16 cellular contexts compared by ENCODE assay signal in genomic region chr12:103944964-103945363, GRCh38. TPM values are rescaled to one million over a fixed set of nuclear protein-coding genes. Genes with fewer than 3 reads are reported as not detected.
DNase-seq lines count a peak whose midpoint lies in the region; ATAC-seq and TF ChIP-seq lines count a peak whose summit lies in the region.
"Had no signal": no experiment of that assay in that cellular context is flagged by ENCODE, and none has a peak within 500 bp of the region (broad histone marks: within the 10 kb centered on the region; RNA-seq: fewer than 3 reads in every experiment).

No MANE protein-coding gene starts in this region.

- no peak overlapping the region for H3K4me3 Mint-ChIP-seq in activated naive CD8-positive, alpha-beta T cell
- H3K4me3 Mint-ChIP-seq in activated T-helper 2 cell treated with anti-CD3 and anti-CD28 coated beads, Interferon-gamma antibody, Interleukin-2, Interleukin-4, amounts not matched to agents 10 μg/mL and 5 μg/mL and 100 μg/mL, durations not matched to agents 14 hours and 24 hours and 36 hours (ENCODE audit: low read depth) = no peak overlapping the region
- H3K4me3 Mint-ChIP-seq: H9 had no signal

- CTCF ChIA-PET in HEK293T (lab: Yijun Ruan, JAX) = interaction anchor here (0.6 kb wide), 1 partner anchor 74 kb away, joined by 8 read pairs; no protein-coding TSS in a partner anchor

- intact Hi-C loops in activated T-helper 2 cell treated with anti-CD3 and anti-CD28 coated beads, Interferon-gamma antibody, Interleukin-2, Interleukin-4, amounts not matched to agents 10 μg/mL and 5 μg/mL and 100 μg/mL, durations not matched to agents 14 hours and 24 hours and 36 hours (cut with micrococcal nuclease) = no loop called here

- H3K27ac Mint-ChIP-seq in activated naive CD4-positive, alpha-beta T cell treated with anti-CD3 and anti-CD28 coated beads, Interleukin-2, amount 50 U/mL, for 72 hours = peak overlapping the region; percentile 9 to 40
- peak overlapping the region; percentile 10 for H3K27ac Mint-ChIP-seq in activated naive CD8-positive, alpha-beta T cell
- no peak overlapping the region for H3K27ac Mint-ChIP-seq in activated T-helper 2 cell treated with anti-CD3 and anti-CD28 coated beads, Interferon-gamma antibody, Interleukin-2, Interleukin-4, amounts not matched to agents 10 μg/mL and 5 μg/mL and 100 μg/mL, durations not matched to agents 14 hours and 24 hours and 36 hours
- H3K27ac Mint-ChIP-seq: H9 had no signal

- peaks cover 35 to 66% of the 10 kb centered on the region in 2 donors for H3K36me3 Mint-ChIP-seq in activated naive CD4-positive, alpha-beta T cell treated with anti-CD3 and anti-CD28 coated beads, Interleukin-2, amount 50 U/mL, for 72 hours
- H3K36me3 Mint-ChIP-seq in activated naive CD8-positive, alpha-beta T cell = peaks cover 15% of the 10 kb centered on the region
- H3K36me3 Mint-ChIP-seq in activated T-helper 2 cell treated with anti-CD3 and anti-CD28 coated beads, Interferon-gamma antibody, Interleukin-2, Interleukin-4, amounts not matched to agents 10 μg/mL and 5 μg/mL and 100 μg/mL, durations not matched to agents 14 hours and 24 hours and 36 hours (ENCODE audit: low read depth) = peaks cover 99% of the 10 kb centered on the region

- peaks cover 40% of the 10 kb centered on the region for H3K4me1 Mint-ChIP-seq in activated naive CD8-positive, alpha-beta T cell (ENCODE audit: low read depth)
- H3K4me1 Mint-ChIP-seq in activated T-helper 2 cell treated with anti-CD3 and anti-CD28 coated beads, Interferon-gamma antibody, Interleukin-2, Interleukin-4, amounts not matched to agents 10 μg/mL and 5 μg/mL and 100 μg/mL, durations not matched to agents 14 hours and 24 hours and 36 hours (ENCODE audit: low read depth) = peaks cover 52% of the 10 kb centered on the region
- H3K4me1 Mint-ChIP-seq: H9 had no signal

- ATAC-seq in activated naive CD4-positive, alpha-beta T cell treated with anti-CD3 and anti-CD28 coated beads, Interleukin-2, amount 50 U/mL, for 72 hours = peak; percentile 54 to 80
- ATAC-seq in stimulated activated naive CD8-positive, alpha-beta T cell treated with anti-CD3 and anti-CD28 coated beads, Interleukin-15, Interleukin-2, amounts not matched to agents 100 U/mL and 50 U/mL, for 24 hours = peak; percentile 56

- POLR2A ChIA-PET in HEK293T (lab: Yijun Ruan, JAX) = interaction anchor here (1.4 kb wide), 1 partner anchor 15 kb away, joined by 6 read pairs; the partner anchor contains the start of gene HSP90B1

- H3K27me3 Mint-ChIP-seq in activated naive CD8-positive, alpha-beta T cell = no peaks in the 10 kb centered on the region
- no peaks in the 10 kb centered on the region for H3K27me3 Mint-ChIP-seq in activated T-helper 2 cell treated with anti-CD3 and anti-CD28 coated beads, Interferon-gamma antibody, Interleukin-2, Interleukin-4, amounts not matched to agents 10 μg/mL and 5 μg/mL and 100 μg/mL, durations not matched to agents 14 hours and 24 hours and 36 hours (ENCODE audit: low read depth)

- no peaks in the 10 kb centered on the region for H3K9me3 Mint-ChIP-seq in activated naive CD4-positive, alpha-beta T cell treated with anti-CD3 and anti-CD28 coated beads, Interleukin-2, amount 50 U/mL, for 72 hours
- H3K9me3 Mint-ChIP-seq in activated naive CD8-positive, alpha-beta T cell (ENCODE audit: low read depth) = no peaks in the 10 kb centered on the region
- no peaks in the 10 kb centered on the region for H3K9me3 Mint-ChIP-seq in activated T-helper 2 cell treated with anti-CD3 and anti-CD28 coated beads, Interferon-gamma antibody, Interleukin-2, Interleukin-4, amounts not matched to agents 10 μg/mL and 5 μg/mL and 100 μg/mL, durations not matched to agents 14 hours and 24 hours and 36 hours
- H3K9me3 Mint-ChIP-seq: H9 had no signal

- DNase-seq in activated naive CD4-positive, alpha-beta T cell treated with anti-CD3 and anti-CD28 coated beads, Interleukin-2, amount 50 U/mL, for 72 hours (ENCODE audit: low spot score in 2 of 2) = no peak
- no peak for DNase-seq in activated naive CD4-positive, alpha-beta T cell treated with anti-CD3 and anti-CD28 coated beads, Interleukin-2, amount 50 U/mL, for 16 hours
- DNase-seq in HEK293T (ENCODE audit: extremely low spot score) = no peak
- DNase-seq in stimulated activated naive CD8-positive, alpha-beta T cell treated with anti-CD3 and anti-CD28 coated beads, Interleukin-15, Interleukin-2, amounts not matched to agents 100 U/mL and 50 U/mL, for 24 hours = no peak
- no peak for DNase-seq in NCI-H187 treated with DMSO at 0.1 percent for 48 hours (lab: John Stamatoyannopoulos, UW)
- no peak for DNase-seq in activated T-helper 2 cell treated with anti-CD3 and anti-CD28 coated beads, Interferon-gamma antibody, Interleukin-2, Interleukin-4, amounts not matched to agents 10 μg/mL and 5 μg/mL and 100 μg/mL, durations not matched to agents 14 hours and 24 hours and 36 hours (ENCODE audit: low spot score)
- DNase-seq: DMS 273 treated with DMSO at 0.1 percent for 48 hours, H9, Kasumi-1, NCI-H1417 treated with DMSO at 0.1 percent for 48 hours, NCI-H2029 treated with DMSO at 0.1 percent for 48 hours, NCI-H510A, NCI-H82, Peyer's patch, SIG-M5 had no signal

TF ChIP-seq in HEK293T, 16 proteins besides CTCF, POLR2A, EP300 and RAD21:
- TF ChIP-seq ELF4 (IDR thresholded peaks at IDR 0.05) = 0 out of 2 replicates have a peak, but pooled peaks have one; percentile 14
- no peak for TF ChIP-seq LEF1 (IDR thresholded peaks at IDR 0.05; ENCODE audit: borderline replicate concordance)
- TF ChIP-seq NFRKB (IDR thresholded peaks at IDR 0.05) = no peak
- TF ChIP-seq SP1 (IDR thresholded peaks at IDR 0.05) = no peak

RNA-seq across cellular contexts. Expression of gene HSP90B1, which starts 14.8 kb away (rescaled TPM):
- 100 to 1,000 TPM; 285 to 376 TPM for total RNA-seq in activated naive CD4-positive, alpha-beta T cell treated with anti-CD3 and anti-CD28 coated beads, Interleukin-2, amount 50 U/mL, for 72 hours
- 615 and 617 TPM in 2 replicates for total RNA-seq in activated T-helper 2 cell treated with anti-CD3 and anti-CD28 coated beads, Interferon-gamma antibody, Interleukin-2, Interleukin-4, amounts not matched to agents 10 μg/mL and 5 μg/mL and 100 μg/mL, durations not matched to agents 14 hours and 24 hours and 36 hours

RNA-seq across cellular contexts. Expression of gene TDG, which starts 20.7 kb away (rescaled TPM):
- total RNA-seq in activated naive CD4-positive, alpha-beta T cell treated with anti-CD3 and anti-CD28 coated beads, Interleukin-2, amount 50 U/mL, for 72 hours = 10 to 100 TPM; 34.4 to 48.5 TPM
- 76.6 and 77.3 TPM in 2 replicates for total RNA-seq in activated T-helper 2 cell treated with anti-CD3 and anti-CD28 coated beads, Interferon-gamma antibody, Interleukin-2, Interleukin-4, amounts not matched to agents 10 μg/mL and 5 μg/mL and 100 μg/mL, durations not matched to agents 14 hours and 24 hours and 36 hours
